2 cellular contexts compared by ENCODE assay signal in genomic region chr4:138028923-138029322, GRCh38.
TF ChIP-seq lines count a peak whose summit lies in the region.

No MANE protein-coding gene starts in this region.

TF ChIP-seq in GM23338, 12 proteins besides CTCF, POLR2A, EP300 and RAD21:
- TF ChIP-seq ZNF462 (CRISPR knock-in tag; IDR thresholded peaks at IDR 0.05) (no peak), STAT1 (IDR thresholded peaks at IDR 0.05; ENCODE audit: unreplicated experiment) (no peak), ETS1 (IDR thresholded peaks at IDR 0.05) (no peak), ZNF114 (CRISPR knock-in tag; IDR thresholded peaks at IDR 0.05) (no peak), CREB1 (CRISPR knock-in tag; IDR thresholded peaks at IDR 0.05; ENCODE audit: low read depth) (no peak)

TF ChIP-seq in H1, 55 proteins besides CTCF, POLR2A, EP300 and RAD21 (continued from another document):
- TF ChIP-seq MAX (IDR thresholded peaks at IDR 0.05) (no peak), EZH2 (IDR thresholded peaks at IDR 0.05; ENCODE audit: low read depth, low read length, severe bottlenecking) (no peak), CEBPB (IDR thresholded peaks at IDR 0.05; ENCODE audit: low read depth, low read length) (no peak), ASH2L (IDR thresholded peaks at IDR 0.05; ENCODE audit: low read length) (no peak), SP2 (IDR thresholded peaks at IDR 0.05; ENCODE audit: low read length) (no peak), SAP30 (IDR thresholded peaks at IDR 0.05; ENCODE audit: insufficient read depth, insufficient replicate concordance, low read length) (no peak)
